10 cellular contexts compared by ENCODE assay signal in genomic region chr18:31497404-31497710, GRCh38. TPM values are rescaled to one million over a fixed set of nuclear protein-coding genes. Genes with fewer than 3 reads are reported as not detected.
DNase-seq lines count a peak whose midpoint lies in the region; ATAC-seq and TF ChIP-seq lines count a peak whose summit lies in the region.
"Had no signal": no experiment of that assay in that cellular context is flagged by ENCODE, and none has a peak within 500 bp of the region (broad histone marks: within the 10 kb centered on the region; RNA-seq: fewer than 3 reads in every experiment).

No MANE protein-coding gene starts in this region.

- in situ Hi-C loops in ACHN (cut with HindIII; ENCODE audit: low pct_ligation_motif_present, low pct_unique_long_range_greater_than_20kb, low sequenced_read_pairs), result no loop called here

- H3K27ac ChIP-seq in SJSA1 (no peak overlapping the region), left ventricle myocardium inferior (replicated peaks) (peak overlapping the region; percentile 82), ovary (peak overlapping the region in 1 of 2 donors; percentile 42)

- H3K9me3 ChIP-seq in SJSA1 (replicated peaks), result no peaks in the 10 kb centered on the region; the same call in 1 of the 2 replicates
- H3K9me3 ChIP-seq in left ventricle myocardium inferior (replicated peaks), result no peaks in the 10 kb centered on the region
- no peaks in the 10 kb centered on the region for H3K9me3 ChIP-seq in ovary

- TF ChIP-seq CTCF in left ventricle myocardium inferior (IDR thresholded peaks at IDR 0.05; ENCODE audit: borderline replicate concordance) (no peak), ovary (IDR thresholded peaks at IDR 0.05) (no peak)

- peaks cover 5% of the 10 kb centered on the region for H3K4me1 ChIP-seq in SJSA1 (replicated peaks)
- H3K4me1 ChIP-seq in left ventricle myocardium inferior, result peaks cover 30% of the 10 kb centered on the region
- no peaks in the 10 kb centered on the region for H3K4me1 ChIP-seq in ovary (ENCODE audit: insufficient read depth)

- DNase-seq in DMS53 (lab: John Stamatoyannopoulos, UW) (peak; percentile 61), SJSA1 (ENCODE audit: low read depth in 1 of 2, low spot score in 2 of 2) (no peak), left ventricle myocardium inferior (no peak), ovary (no peak), ACHN (no peak), NCI-H2107 (lab: John Stamatoyannopoulos, UW) (no peak)
- DNase-seq: T1000 had no signal

- H3K36me3 ChIP-seq in SJSA1 (peaks cover 4% of the 10 kb centered on the region), left ventricle myocardium inferior (no peaks in the 10 kb centered on the region), ovary (no peaks in the 10 kb centered on the region)

- H3K4me3 ChIP-seq in SJSA1, result peak overlapping the region; percentile 95
- peak overlapping the region; percentile 80 for H3K4me3 ChIP-seq in left ventricle myocardium inferior
- H3K4me3 ChIP-seq in ovary, result peak overlapping the region; percentile 50

- TF ChIP-seq EP300 in ovary (IDR thresholded peaks at IDR 0.05), result no peak

- H3K27me3 ChIP-seq in SJSA1 (replicated peaks), result no peaks in the 10 kb centered on the region
- H3K27me3 ChIP-seq in left ventricle myocardium inferior (ENCODE audit: low read depth), result peaks cover 17% of the 10 kb centered on the region
- H3K27me3 ChIP-seq in ovary, result no peaks in the 10 kb centered on the region

- intact Hi-C loops in left ventricle myocardium inferior (cut with micrococcal nuclease), result no loop called here
- intact Hi-C loops in ovary (cut with DNase I), result no loop called here

- 74 to 77% (median 76%) methylated on average over 13 of the region's 13 CpGs for WGBS in ovary, 3 donors

- TF ChIP-seq POLR2A in ovary (IDR thresholded peaks at IDR 0.05), result no peak

- ATAC-seq in HG03521 (IDR thresholded peaks at IDR 0.05; ENCODE audit: unreplicated experiment) (no peak), GM19324 (IDR thresholded peaks at IDR 0.05; ENCODE audit: low FRiP score, unreplicated experiment) (no peak)

RNA-seq across cellular contexts. Expression of gene DSG2, which starts 0.6 kb away (rescaled TPM):
- 48.2 and 65.5 TPM in 2 replicates for total RNA-seq in SJSA1 (2014; rRNA removed; shearing (Covaris generic))
- 42.6 TPM for total RNA-seq in left ventricle myocardium inferior
- 10 to 100 TPM; 15.7 to 43.7 (median 22.2) TPM for total RNA-seq in ovary
- polyA plus RNA-seq in ovary, result 10 to 100 TPM; 13.7 to 17.8 TPM

RNA-seq across cellular contexts. Expression of gene DSG3, which starts 49.8 kb away (rescaled TPM):
- total RNA-seq in SJSA1 (2014; rRNA removed; shearing (Covaris generic)), result not detected in 2 replicates
- not detected for total RNA-seq in left ventricle myocardium inferior
- under 1 TPM in 3 of 7 donors, not detected in 4; under 0.01 to 0.05 (median 0.03) TPM for total RNA-seq in ovary
- polyA plus RNA-seq in ovary, result not detected
- total RNA-seq: activated naive CD8-positive, alpha-beta T cell treated with anti-CD3 and anti-CD28 coated beads, Interleukin-2, amount 10 ng/mL, durations not matched to agents 7 days and 5 days had no signal
